24 cellular contexts compared by ENCODE assay signal in genomic region chr21:36992671-36993070, GRCh38. TPM values are rescaled to one million over a fixed set of nuclear protein-coding genes. Genes with fewer than 3 reads are reported as not detected.
DNase-seq lines count a peak whose midpoint lies in the region; ATAC-seq, FAIRE-seq and TF ChIP-seq lines count a peak whose summit lies in the region.
"Had no signal": no experiment of that assay in that cellular context is flagged by ENCODE, and none has a peak within 500 bp of the region (broad histone marks: within the 10 kb centered on the region; RNA-seq: fewer than 3 reads in every experiment).

No MANE protein-coding gene starts in this region.

- H3K4me1 Mint-ChIP-seq in H9 (peaks cover 15 to 30% of the 10 kb centered on the region in 2 experiments), glutamatergic neuron (ENCODE audit: low read depth, unreplicated experiment) (peaks cover 12% of the 10 kb centered on the region)
- peaks cover 8 to 17% (median 13%) of the 10 kb centered on the region in 3 donors for H3K4me1 Mint-ChIP-seq in CD8-positive, alpha-beta memory T cell

- no peaks in the 10 kb centered on the region for H3K27me3 ChIP-seq in H9 (ENCODE audit: insufficient read depth, low read length)
- H3K27me3 ChIP-seq in H1 (replicated peaks in 1 of 4; ENCODE audit: control insufficient read depth in 3 of 4, extremely low read depth in 1 of 4, insufficient read depth in 3 of 4, low read length in 3 of 4): peaks cover 0 to 3% (median 0%) of the 10 kb centered on the region in 4 experiments; a peak in 1 of 7 replicates
- no peaks in the 10 kb centered on the region for H3K27me3 ChIP-seq in CD8-positive, alpha-beta memory T cell (ENCODE audit: insufficient read depth, low read length, poor library complexity, severe bottlenecking)
- H3K27me3 ChIP-seq: BE2C, SJSA1 had no signal

- H3K4ac ChIP-seq in H9 (ENCODE audit: low read depth, low read length): no peak overlapping the region
- H3K4ac ChIP-seq in H1 (replicated peaks; ENCODE audit: insufficient read length, low read depth, low read length): no peak overlapping the region

- ATAC-seq in HG03108 (IDR thresholded peaks at IDR 0.05; ENCODE audit: unreplicated experiment): no peak
- no peak for ATAC-seq in activated CD4-positive, CD25-positive, alpha-beta regulatory T cell treated with anti-CD3 and anti-CD28 coated beads, Interleukin-2, amount 50 U/mL, for 24 hours
- ATAC-seq: GM12878, Right ventricle myocardium inferior had no signal

- no peaks in the 10 kb centered on the region for H3K79me1 ChIP-seq in H9 (ENCODE audit: insufficient read depth, low read depth, low read length, poor library complexity, severe bottlenecking)
- H3K79me1 ChIP-seq in H1 (ENCODE audit: low read depth, low read length): no peaks in the 10 kb centered on the region

- CTCF ChIA-PET in H1 (lab: Charles Lee; ENCODE audit: partially characterized antibody): interaction anchor here (1.0 to 8.6 kb wide), 7 partner anchors 10 to 52 kb away, joined by 4 to 89 read pairs (median 6); partner anchors contain the start of gene RIPPLY3
- CTCF ChIA-PET in CD8-positive, alpha-beta memory T cell (lab: Charles Lee): interaction anchor here (1.4 to 5.2 kb wide), 3 partner anchors 14 to 18 kb away, joined by 4 to 44 read pairs (median 21); partner anchors contain the start of gene RIPPLY3

- H3K4me3 Mint-ChIP-seq in H9 (no peak overlapping the region), glutamatergic neuron (ENCODE audit: unreplicated experiment) (no peak overlapping the region)
- H3K4me3 Mint-ChIP-seq in CD8-positive, alpha-beta memory T cell: no peak overlapping the region

- no peak for TF ChIP-seq CTCF in H9 (conservative IDR thresholded peaks at IDR 0.05)
- no peak for TF ChIP-seq CTCF in H1 (IDR thresholded peaks at IDR 0.05; ENCODE audit: control extremely low read depth in 1 of 3, insufficient read depth in 1 of 3, low read depth in 1 of 3, low read length in 3 of 3)
- no peak for TF ChIP-seq CTCF in glutamatergic neuron (IDR thresholded peaks at IDR 0.05; ENCODE audit: partially characterized antibody, unreplicated experiment)

- no peak for TF ChIP-seq EP300 in H1 (IDR thresholded peaks at IDR 0.05; ENCODE audit: borderline replicate concordance in 1 of 2, low read depth in 2 of 2, low read length in 2 of 2)

- H2BK20ac ChIP-seq in H9 (ENCODE audit: low read depth, low read length, poor library complexity, severe bottlenecking) (no peak overlapping the region), H1 (ENCODE audit: low read length) (no peak overlapping the region)

- H3K9me3 Mint-ChIP-seq in H9: peaks cover 0 to 2% of the 10 kb centered on the region in 2 experiments; a peak in 1 of 5 replicates
- peaks cover 0 to 2% (median 0%) of the 10 kb centered on the region in 5 donors for H3K9me3 Mint-ChIP-seq in CD8-positive, alpha-beta memory T cell
- peaks cover 6% of the 10 kb centered on the region for H3K9me3 Mint-ChIP-seq in glutamatergic neuron (ENCODE audit: unreplicated experiment)
- H3K9me3 Mint-ChIP-seq: IgD-negative memory B cell had no signal

- no peaks in the 10 kb centered on the region; the same call in 1 of the 2 replicates for H3K4me1 ChIP-seq in H9 (ENCODE audit: insufficient read depth, low read length)
- peaks cover 3 to 16% (median 6%) of the 10 kb centered on the region in 4 experiments for H3K4me1 ChIP-seq in H1 (replicated peaks in 1 of 4; ENCODE audit: control insufficient read depth in 3 of 4, insufficient read depth in 4 of 4, low read length in 3 of 4)
- H3K4me1 ChIP-seq in CD8-positive, alpha-beta memory T cell (ENCODE audit: insufficient read depth, low read length): no peaks in the 10 kb centered on the region

- POLR2A ChIA-PET in H1 (lab: Charles Lee; ENCODE audit: partially characterized antibody): interaction anchor here (0.8 to 3.0 kb wide), 7 partner anchors 14 to 265 kb away, joined by 3 to 7 read pairs (median 3); partner anchors contain the start of genes HLCS and RIPPLY3
- POLR2A ChIA-PET in CD8-positive, alpha-beta memory T cell (lab: Charles Lee): no interaction called here

- no peak for TF ChIP-seq POLR2A in H1 (IDR thresholded peaks at IDR 0.05; ENCODE audit: control extremely low read depth in 1 of 2, low read depth in 2 of 2, low read length in 2 of 2)

- H2BK15ac ChIP-seq in H9 (ENCODE audit: low read depth, low read length) (no peak overlapping the region), H1 (ENCODE audit: low read length) (peak overlapping the region; percentile 23; the same call in 1 of the 2 replicates)

- TF ChIP-seq RAD21 in H1 (IDR thresholded peaks at IDR 0.05 in 1 of 2, conservative IDR thresholded peaks at IDR 0.05 in 1 of 2; ENCODE audit: low read depth in 2 of 2, low read length in 2 of 2): no peak

- no peak overlapping the region for H4K91ac ChIP-seq in H9 (ENCODE audit: insufficient read length, low read depth, low read length)
- no peak overlapping the region for H4K91ac ChIP-seq in H1 (replicated peaks; ENCODE audit: insufficient read length, low read length)

- no peaks in the 10 kb centered on the region for H3K36me3 Mint-ChIP-seq in H9 (ENCODE audit: insufficient read depth in 1 of 3, low read depth in 3 of 3)
- no peaks in the 10 kb centered on the region for H3K36me3 Mint-ChIP-seq in CD8-positive, alpha-beta memory T cell
- H3K36me3 Mint-ChIP-seq in glutamatergic neuron (ENCODE audit: unreplicated experiment): no peaks in the 10 kb centered on the region
- H3K36me3 Mint-ChIP-seq: IgD-negative memory B cell had no signal

- H3K27ac ChIP-seq in H9 (ENCODE audit: insufficient read length, low read depth, low read length) (no peak overlapping the region), H1 (ENCODE audit: low read depth, low read length) (no peak overlapping the region)
- H3K27ac ChIP-seq in CD8-positive, alpha-beta memory T cell (ENCODE audit: low read depth, low read length): no peak overlapping the region
- H3K27ac ChIP-seq: SJSA1 had no signal

- H3K4me3 ChIP-seq in H1 (ENCODE audit: extremely low read depth in 1 of 4, insufficient read depth in 2 of 4, low read depth in 3 of 4, low read length in 4 of 4): no peak overlapping the region
- H3K4me3 ChIP-seq in CD8-positive, alpha-beta memory T cell (ENCODE audit: low read length): no peak overlapping the region
- H3K4me3 ChIP-seq: GM12878, SJSA1 had no signal

- peaks cover 22% of the 10 kb centered on the region for H3K27me3 Mint-ChIP-seq in H9 (ENCODE audit: low read depth)
- H3K27me3 Mint-ChIP-seq in CD8-positive, alpha-beta memory T cell: no peaks in the 10 kb centered on the region
- H3K27me3 Mint-ChIP-seq in glutamatergic neuron (ENCODE audit: unreplicated experiment): peaks cover 11% of the 10 kb centered on the region
- H3K27me3 Mint-ChIP-seq: IgD-negative memory B cell had no signal

- no peak overlapping the region for H3T11ph ChIP-seq in H9 (ENCODE audit: low read length)

- H3K14ac ChIP-seq in H9 (ENCODE audit: insufficient read depth, low read length) (no peak overlapping the region), H1 (ENCODE audit: insufficient read length) (no peak overlapping the region)

- H3K4me2 ChIP-seq in H9 (ENCODE audit: insufficient read depth, insufficient read length, low read length) (no peak overlapping the region), H1 (ENCODE audit: insufficient read depth in 1 of 2, low read depth in 2 of 2, low read length in 2 of 2) (no peak overlapping the region)

- H3K36me3 ChIP-seq in H1 (ENCODE audit: control insufficient read depth in 2 of 4, insufficient read depth in 4 of 4, low read length in 3 of 4): no peaks in the 10 kb centered on the region
- H3K36me3 ChIP-seq in CD8-positive, alpha-beta memory T cell (ENCODE audit: insufficient read depth, low read length): no peaks in the 10 kb centered on the region
- H3K36me3 ChIP-seq: BE2C, SJSA1 had no signal

- no peaks in the 10 kb centered on the region for H3K9me3 ChIP-seq in H9 (ENCODE audit: control insufficient read depth, low read depth, low read length)
- no peaks in the 10 kb centered on the region for H3K9me3 ChIP-seq in H1 (ENCODE audit: insufficient read depth in 2 of 2, low read depth in 1 of 2, low read length in 1 of 2)
- no peaks in the 10 kb centered on the region for H3K9me3 ChIP-seq in CD8-positive, alpha-beta memory T cell (ENCODE audit: low read length)
- H3K9me3 ChIP-seq: BE2C, SJSA1 had no signal

- H4K8ac ChIP-seq in H9 (replicated peaks; ENCODE audit: insufficient read length, low read depth, low read length) (no peak overlapping the region), H1 (ENCODE audit: extremely low read depth, insufficient read depth, low read length) (no peak overlapping the region)

- H2AK5ac ChIP-seq in H9 (ENCODE audit: insufficient read length, low read length) (no peak overlapping the region), H1 (ENCODE audit: low read depth, low read length) (no peak overlapping the region)

- H3K79me2 ChIP-seq in H9 (ENCODE audit: insufficient read depth, low read length) (no peaks in the 10 kb centered on the region), H1 (ENCODE audit: control insufficient read depth in 1 of 2, insufficient read depth in 2 of 2, low read length in 2 of 2) (no peaks in the 10 kb centered on the region)

- H2BK12ac ChIP-seq in H9 (ENCODE audit: insufficient read length, low read depth, low read length) (no peak overlapping the region), H1 (ENCODE audit: low read depth, low read length) (0 out of 2 replicates have a peak overlapping the region, but pooled peaks have one; percentile 43)

- WGBS in H9 (ENCODE audit: extremely low coverage, insufficient read length, low lambda C conversion rate): no CpG with 5 or more reads among the region's 7 CpGs
- 72% methylated on average over 7 of the region's 7 CpGs; no CpG with 5 or more reads in 1 of the 2 experiments for WGBS in H1 (ENCODE audit: extremely low coverage in 1 of 2, insufficient coverage in 1 of 2, insufficient read length in 1 of 2, insufficient replicate concordance in 2 of 2, low coverage in 1 of 2, low lambda C conversion rate in 2 of 2, missing lambda C conversion rate in 1 of 2), 2 experiments

- peak; percentile 69 for DNase-seq in H9
- DNase-seq in H1 (ENCODE audit: low read depth in 1 of 2, low spot score in 2 of 2): no peak
- peak; percentile 36 for DNase-seq in left kidney (ENCODE audit: low read depth, low spot score)
- DNase-seq in CD8-positive, alpha-beta memory T cell: no peak
- no peak for DNase-seq in glutamatergic neuron
- DNase-seq: BE2C, COR-L47, DMS 273 treated with DMSO at 0.1 percent for 48 hours, DMS79 treated with DMSO at 0.1 percent for 48 hours, Karpas-422, MV-4-11, NCI-H1105 treated with DMSO at 0.1 percent for 48 hours, NCI-H2081, NCI-H2171, NCI-H345, NCI-H526, OCI-M1 had no signal

- H2AFZ ChIP-seq in H9 (ENCODE audit: low read length) (no peak overlapping the region), H1 (ENCODE audit: low read length) (no peak overlapping the region)

- H2BK5ac ChIP-seq in H9 (ENCODE audit: insufficient read length, low read length) (no peak overlapping the region), H1 (ENCODE audit: low read depth, low read length) (0 out of 2 replicates have a peak overlapping the region, but pooled peaks have one; percentile 54)

- no peak overlapping the region for H4K5ac ChIP-seq in H9 (ENCODE audit: insufficient read length, low read depth, low read length)
- H4K5ac ChIP-seq in H1 (ENCODE audit: insufficient read length, low read depth, low read length): no peak overlapping the region

- no peak overlapping the region for H3K56ac ChIP-seq in H9 (ENCODE audit: insufficient read length, low read depth, low read length)
- no peak overlapping the region for H3K56ac ChIP-seq in H1 (replicated peaks; ENCODE audit: insufficient read length, low read depth, low read length)

- H3K18ac ChIP-seq in H9 (ENCODE audit: insufficient read length, low read depth, low read length) (no peak overlapping the region), H1 (ENCODE audit: extremely low read depth, low read length) (no peak overlapping the region)

- H2BK120ac ChIP-seq in H9 (ENCODE audit: low read depth, low read length, poor library complexity, severe bottlenecking) (no peak overlapping the region), H1 (replicated peaks; ENCODE audit: low read depth, low read length) (no peak overlapping the region)

- peaks cover 8% of the 10 kb centered on the region for H3K23me2 ChIP-seq in H9 (ENCODE audit: insufficient read length, low read depth, low read length, poor library complexity, severe bottlenecking)
- peaks cover 12% of the 10 kb centered on the region for H3K23me2 ChIP-seq in H1 (ENCODE audit: low read depth, low read length)

- H3K9ac ChIP-seq in H9 (ENCODE audit: extremely low read depth, insufficient read length, low read length): no peak overlapping the region
- H3K9ac ChIP-seq in H1 (replicated peaks in 1 of 4; ENCODE audit: extremely low read depth in 1 of 4, low read depth in 3 of 4, low read length in 3 of 4): no peak overlapping the region

- FAIRE-seq in H1 (lab: Jason Lieb, UNC): no peak
- FAIRE-seq: GM12878, HTR-8/SVneo had no signal

- no peak overlapping the region for H3K27ac Mint-ChIP-seq in H9
- H3K27ac Mint-ChIP-seq in CD8-positive, alpha-beta memory T cell: no peak overlapping the region
- no peak overlapping the region for H3K27ac Mint-ChIP-seq in glutamatergic neuron (ENCODE audit: unreplicated experiment)

- no peak overlapping the region for H3K23ac ChIP-seq in H9 (ENCODE audit: insufficient read length, low read depth, low read length)
- no peak overlapping the region for H3K23ac ChIP-seq in H1 (ENCODE audit: insufficient read length)

- H4K20me1 ChIP-seq in H9 (ENCODE audit: control insufficient read depth, insufficient read depth, insufficient read length): no peaks in the 10 kb centered on the region
- no peaks in the 10 kb centered on the region for H4K20me1 ChIP-seq in H1 (replicated peaks in 1 of 2; ENCODE audit: control insufficient read depth in 1 of 2, insufficient read depth in 2 of 2, low read length in 2 of 2)

RNA-seq across cellular contexts. Expression of gene RIPPLY3, which starts 13.8 kb away (rescaled TPM):
- total RNA-seq in H9 (2021) (1.7 and 1.9 TPM in 2 replicates), glutamatergic neuron (ENCODE audit: unreplicated experiment) (not detected)
- total RNA-seq in H1 (2021; fragmentation: NEBNext Ultra II Directional; extraction: Animal tissue kit (Norgen Biotek cat#: 25700)): 2.0 and 2.6 TPM in 2 replicates
- 2.2 TPM in 2 replicates for polyA plus RNA-seq in H1 (2011; rRNA removed)
- 2.1 TPM for polyA plus RNA-seq in H1 (2011; cell fraction: cytosol; rRNA removed)
- polyA plus RNA-seq in H1 (2011; cell fraction: nucleus; rRNA removed): 1.3 TPM
- 1.6 to 2.4 TPM (median 1.8 TPM) in 4 replicates for polyA plus RNA-seq in H1 (2012, experiment 1 of 2)
- 2.9 TPM for polyA plus RNA-seq in H1 (2012, experiment 2 of 2)
- polyA plus RNA-seq in H1 (2013, experiment 1 of 2): 2.8 TPM
- polyA plus RNA-seq in H1 (2013, experiment 2 of 2): 2.3 TPM
- polyA minus RNA-seq in H1 (2011; rRNA and poly(A)+ RNA removed): 0.46 and 0.76 TPM in 2 replicates
- not detected for polyA minus RNA-seq in H1 (2011; cell fraction: cytosol; rRNA and poly(A)+ RNA removed)
- 0.80 TPM for polyA minus RNA-seq in H1 (2011; cell fraction: nucleus; rRNA and poly(A)+ RNA removed)
- under 1 TPM in 1 of 2 experiments, not detected in 1; 0.09 TPM for total RNA-seq in CD8-positive, alpha-beta memory T cell
- not detected for polyA plus RNA-seq in CD8-positive, alpha-beta memory T cell
- total RNA-seq: GM12878, Right ventricle myocardium inferior had no signal
- polyA plus RNA-seq: GM12878, IgD-negative memory B cell had no signal

RNA-seq across cellular contexts. Expression of gene HLCS, which starts 26.2 kb away (rescaled TPM):
- total RNA-seq in H9 (2021) (12.7 and 14.1 TPM in 2 replicates), glutamatergic neuron (ENCODE audit: unreplicated experiment) (15.9 TPM)
- total RNA-seq in H1 (2021; fragmentation: NEBNext Ultra II Directional; extraction: Animal tissue kit (Norgen Biotek cat#: 25700)): 12.2 and 14.2 TPM in 2 replicates
- polyA plus RNA-seq in H1 (2011; rRNA removed): 4.7 and 5.1 TPM in 2 replicates
- polyA plus RNA-seq in H1 (2011; cell fraction: cytosol; rRNA removed): 7.1 TPM
- 9.5 TPM for polyA plus RNA-seq in H1 (2011; cell fraction: nucleus; rRNA removed)
- 5.7 to 7.8 TPM (median 6.9 TPM) in 4 replicates for polyA plus RNA-seq in H1 (2012, experiment 1 of 2)
- polyA plus RNA-seq in H1 (2012, experiment 2 of 2): 0.77 TPM
- 6.7 TPM for polyA plus RNA-seq in H1 (2013, experiment 1 of 2)
- 6.6 TPM for polyA plus RNA-seq in H1 (2013, experiment 2 of 2)
- 15.2 and 27.6 TPM in 2 replicates for polyA minus RNA-seq in H1 (2011; rRNA and poly(A)+ RNA removed)
- polyA minus RNA-seq in H1 (2011; cell fraction: cytosol; rRNA and poly(A)+ RNA removed): 8.7 TPM
- polyA minus RNA-seq in H1 (2011; cell fraction: nucleus; rRNA and poly(A)+ RNA removed): 21.5 TPM
- 10 to 100 TPM; 13.4 to 14.7 TPM for total RNA-seq in CD8-positive, alpha-beta memory T cell
- polyA plus RNA-seq in CD8-positive, alpha-beta memory T cell: 12.7 TPM

Comparison
In these comparisons a context has a peak if more than half of its experiments do, and no peak if none do; other contexts are left out.
1. DNase-seq: peak in H9 (single experiment) and left kidney (single experiment); none in H1 (0 of 2), CD8-positive, alpha-beta memory T cell (0 of 5) and glutamatergic neuron (single experiment).